17 cellular contexts compared by ENCODE assay signal in the genomic region with DNA sequence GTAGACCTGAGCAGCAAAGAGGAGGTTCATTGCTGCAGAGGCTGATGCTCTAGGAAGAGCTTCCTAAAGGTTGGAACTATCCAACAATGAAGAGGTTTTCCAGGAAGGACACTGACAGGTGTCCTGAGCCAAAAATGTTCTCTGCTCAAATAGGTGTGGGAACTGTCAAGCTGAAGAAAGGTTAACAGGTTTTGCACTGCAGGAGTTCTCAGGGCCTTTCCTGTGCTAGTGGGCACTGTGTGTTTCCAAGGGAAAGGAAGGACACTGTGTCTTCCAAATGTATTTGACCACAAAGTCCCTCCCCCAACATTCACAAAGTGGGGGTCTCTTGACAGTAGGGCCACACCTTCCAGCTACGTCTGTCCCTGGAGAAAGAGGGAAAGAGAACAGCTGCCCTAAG. TPM values are rescaled to one million over a fixed set of nuclear protein-coding genes. Genes with fewer than 3 reads are reported as not detected.
DNase-seq lines count a peak whose midpoint lies in the region; ATAC-seq and TF ChIP-seq lines count a peak whose summit lies in the region.
"Had no signal": no experiment of that assay in that cellular context is flagged by ENCODE, and none has a peak within 500 bp of the region (broad histone marks: within the 10 kb centered on the region; RNA-seq: fewer than 3 reads in every experiment).

No MANE protein-coding gene starts in this region.

- peaks cover 62% of the 10 kb centered on the region for H3K79me2 ChIP-seq in ACC112 (ENCODE audit: control insufficient read depth, insufficient read depth, low read length, unreplicated experiment)

- H3K27me3 ChIP-seq in ACC112 (ENCODE audit: insufficient read depth, low read length), result no peaks in the 10 kb centered on the region
- no peaks in the 10 kb centered on the region for H3K27me3 ChIP-seq in layer of hippocampus (ENCODE audit: control insufficient read depth, insufficient read depth, low read length)
- no peaks in the 10 kb centered on the region for H3K27me3 ChIP-seq in stomach

- H3K4me1 ChIP-seq in ACC112 (ENCODE audit: control insufficient read depth, insufficient read depth, low read length, unreplicated experiment) (peaks cover 52% of the 10 kb centered on the region), stomach (peaks cover 73 to 91% (median 80%) of the 10 kb centered on the region in 4 donors)

- 0 to 40% (median 29%) methylated on average over 1 of the region's 1 CpG; no CpG with 5 or more reads in 1 of the 5 donors for WGBS in stomach, 5 donors

- H3K27ac ChIP-seq in ACC112 (ENCODE audit: low read depth, low read length), result peak overlapping the region; percentile 48; the same call in 1 of the 2 replicates
- peak overlapping the region; percentile 94 for H3K27ac ChIP-seq in layer of hippocampus (ENCODE audit: low read depth, low read length)
- H3K27ac ChIP-seq in stomach, result peak overlapping the region in 4 of 5 donors; percentile 46 to 99 (median 96)
- H3K27ac ChIP-seq: VCaP had no signal

- DNase-seq in astrocyte of the cerebellum (ENCODE audit: low read depth) (no peak), stomach (no peak), NCI-H128 (lab: John Stamatoyannopoulos, UW; ENCODE audit: unreplicated experiment) (no peak), NCI-H146 treated with DMSO at 0.1 percent for 48 hours (lab: John Stamatoyannopoulos, UW; ENCODE audit: unreplicated experiment) (no peak)
- DNase-seq: activated gamma-delta T cell treated with Interleukin-2 at 50 U/mL for 16 hours, endodermal cell, natural killer cell, NCI-H1436, NCI-H2171, NCI-H69, T-helper 1 cell had no signal

- no peak for ATAC-seq in HG02981 (IDR thresholded peaks at IDR 0.05; ENCODE audit: unreplicated experiment)
- ATAC-seq in HG03045 (IDR thresholded peaks at IDR 0.05; ENCODE audit: unreplicated experiment), result no peak
- ATAC-seq: GM23338, natural killer cell had no signal

- TF ChIP-seq CTCF in astrocyte of the cerebellum (IDR thresholded peaks at IDR 0.05; ENCODE audit: low read depth, low read length, missing control alignments) (no peak), stomach (IDR thresholded peaks at IDR 0.05) (no peak)

- H3K4me3 ChIP-seq in ACC112 (ENCODE audit: low read depth, low read length) (no peak overlapping the region), astrocyte of the cerebellum (ENCODE audit: low read depth, low read length) (peak overlapping the region; percentile 89), stomach (no peak overlapping the region)
- H3K4me3 ChIP-seq: GM23338 had no signal

- H3K9me3 ChIP-seq in stomach, result no peaks in the 10 kb centered on the region

- TF ChIP-seq EP300 in stomach (IDR thresholded peaks at IDR 0.05), result no peak

- in situ Hi-C loops in astrocyte of the cerebellum (cut with HindIII; ENCODE audit: low sequenced_read_pairs), result no loop called here

- H3K36me3 ChIP-seq in ACC112 (ENCODE audit: insufficient read depth, low read length) (no peaks in the 10 kb centered on the region), stomach (peaks cover 0 to 4% (median 0%) of the 10 kb centered on the region in 4 donors)

- intact Hi-C loops in stomach (cut with DNase I; ENCODE audit: low total_unique reads), result no loop called here

- no peak for TF ChIP-seq POLR2A in stomach (IDR thresholded peaks at IDR 0.05)

- no peak overlapping the region for H2AFZ ChIP-seq in ACC112 (ENCODE audit: low read length, unreplicated experiment)
- H2AFZ ChIP-seq: GM23338 had no signal

RNA-seq across cellular contexts. Expression of a gene that starts 4.0 kb away (rescaled TPM):
- 10 to 100 TPM in 4 of 5 donors, 1 to 10 TPM in 1; 9.7 to 60.3 (median 28.0) TPM for total RNA-seq in stomach
- 10 to 100 TPM; 13.3 to 53.0 (median 45.3) TPM for polyA plus RNA-seq in stomach
